In genomic region chr3:32664630-32665075, GRCh38 we compare ENCODE assay signal across 8 cellular contexts. TPM values are rescaled to one million over a fixed set of nuclear protein-coding genes. Genes with fewer than 3 reads are reported as not detected.
DNase-seq lines count a peak whose midpoint lies in the region; ATAC-seq and TF ChIP-seq lines count a peak whose summit lies in the region.
"Not testable (repeated sequence)": the region's sequence is repeated elsewhere in the genome, so short reads cannot be mapped to it uniquely, and the experiment has no call there.

No MANE protein-coding gene starts in this region.

- not testable (repeated sequence) for H3K4me1 ChIP-seq in heart right ventricle; naive thymus-derived CD4-positive, alpha-beta T cell (ENCODE audit: control insufficient read depth in 2 of 2, insufficient read depth in 2 of 2, low read length in 2 of 2)

- TF ChIP-seq CTCF in HFFc6 (IDR thresholded peaks at IDR 0.05) (peak; percentile 86), heart right ventricle (IDR thresholded peaks at IDR 0.05) (peak; percentile 30 to 75 (median 56)), type B pancreatic cell (conservative IDR thresholded peaks at IDR 0.05) (peak; percentile 79)

- H3K9me3 ChIP-seq in heart right ventricle; naive thymus-derived CD4-positive, alpha-beta T cell (ENCODE audit: control insufficient read depth in 2 of 3, low read length in 3 of 3): not testable (repeated sequence)

- peak in 7 of 8 donors; percentile 47 to 71 (median 65) for ATAC-seq in heart right ventricle
- ATAC-seq in naive thymus-derived CD4-positive, alpha-beta T cell, result peak; percentile 75

- H3K27me3 Mint-ChIP-seq in HFFc6 (ENCODE audit: insufficient read depth); type B pancreatic cell: not testable (repeated sequence)
- peaks cover 0 to 10% (median 0%) of the 10 kb centered on the region in 5 donors for H3K27me3 Mint-ChIP-seq in naive thymus-derived CD4-positive, alpha-beta T cell

- not testable (repeated sequence) for H3K27ac ChIP-seq in heart right ventricle; naive thymus-derived CD4-positive, alpha-beta T cell (ENCODE audit: low read depth, low read length)

- intact Hi-C loops in heart right ventricle (cut with DNase I), result loop anchor here in 9 of 10 donors (1.0 to 10.0 kb wide), 8 partner anchors 90 to 490 kb away; partner anchors contain the start of gene DYNC1LI1 (in 1 of the 9)
- intact Hi-C loops in naive thymus-derived CD4-positive, alpha-beta T cell (cut with micrococcal nuclease), result loop anchor here (1.0 to 2.0 kb wide), 3 partner anchors 154 to 488 kb away; no protein-coding TSS in a partner anchor

- H3K27me3 ChIP-seq in heart right ventricle; naive thymus-derived CD4-positive, alpha-beta T cell (ENCODE audit: control insufficient read depth in 2 of 2, insufficient read depth in 2 of 2, low read length in 2 of 2): not testable (repeated sequence)

- not testable (repeated sequence) for H3K36me3 ChIP-seq in heart right ventricle; naive thymus-derived CD4-positive, alpha-beta T cell (ENCODE audit: control insufficient read depth in 2 of 3, insufficient read depth in 3 of 3, low read length in 3 of 3)

- H3K4me1 Mint-ChIP-seq in HFFc6 (ENCODE audit: low read depth); naive thymus-derived CD4-positive, alpha-beta T cell; type B pancreatic cell (ENCODE audit: unreplicated experiment): not testable (repeated sequence)

- POLR2A ChIA-PET in naive thymus-derived CD4-positive, alpha-beta T cell (lab: Charles Lee), result not testable (repeated sequence)

- not testable (repeated sequence) for H3K4me3 ChIP-seq in heart right ventricle; naive thymus-derived CD4-positive, alpha-beta T cell (ENCODE audit: low read length)

- 46 to 53% methylated on average over 5 of the region's 5 CpGs for WGBS in heart right ventricle, 2 donors

- H3K4me3 Mint-ChIP-seq in HFFc6; naive thymus-derived CD4-positive, alpha-beta T cell; type B pancreatic cell: not testable (repeated sequence)

- not testable (repeated sequence) for H3K27ac Mint-ChIP-seq in HFFc6; naive thymus-derived CD4-positive, alpha-beta T cell; type B pancreatic cell

- CTCF ChIA-PET in naive thymus-derived CD4-positive, alpha-beta T cell (lab: Charles Lee), result interaction anchor here (1.0 kb wide), 1 partner anchor 155 kb away, joined by 5 read pairs; no protein-coding TSS in a partner anchor

- H3K9me3 Mint-ChIP-seq in HFFc6; naive thymus-derived CD4-positive, alpha-beta T cell; type B pancreatic cell: not testable (repeated sequence)

- H3K36me3 Mint-ChIP-seq in HFFc6 (ENCODE audit: low read depth); naive thymus-derived CD4-positive, alpha-beta T cell; type B pancreatic cell: not testable (repeated sequence)

- DNase-seq in DMS114 treated with DMSO at 0.1 percent for 48 hours (lab: John Stamatoyannopoulos, UW; ENCODE audit: unreplicated experiment), result peak; percentile 58
- DNase-seq in HFFc6, result peak; percentile 59
- DNase-seq in NCI-H2196 (lab: John Stamatoyannopoulos, UW; ENCODE audit: unreplicated experiment), result peak; percentile 19
- DNase-seq in SKM-1 treated with dmso at 0.1 percent for 144 hours (lab: John Stamatoyannopoulos, UW; ENCODE audit: unreplicated experiment), result peak; percentile 35
- DNase-seq in cerebellar cortex (ENCODE audit: low spot score), result peak; percentile 35
- not testable (repeated sequence) for DNase-seq in heart right ventricle; type B pancreatic cell (ENCODE audit: extremely low spot score, unreplicated experiment)
- DNase-seq in naive thymus-derived CD4-positive, alpha-beta T cell, result peak in 6 of 9 donors; percentile 18 to 52 (median 36)

RNA-seq across cellular contexts. Expression of gene CNOT10, which starts 20.3 kb away (rescaled TPM):
- 10 to 100 TPM; 16.2 to 23.0 (median 20.0) TPM for total RNA-seq in HFFc6 (2021; fragmentation: NEBNext Ultra II Directional; extraction: Animal tissue kit (Norgen Biotek cat#: 25700))
- 10 to 100 TPM; 13.6 to 23.9 (median 18.1) TPM for total RNA-seq in heart right ventricle
- 10 to 100 TPM; 13.6 to 15.6 TPM for polyA plus RNA-seq in heart right ventricle
- total RNA-seq in naive thymus-derived CD4-positive, alpha-beta T cell, result 10 to 100 TPM; 37.9 to 69.4 (median 46.9) TPM
- polyA plus RNA-seq in naive thymus-derived CD4-positive, alpha-beta T cell, result 10 to 100 TPM; 31.4 to 46.5 TPM
- 41.6 and 42.8 TPM in 2 replicates for total RNA-seq in type B pancreatic cell (ENCODE audit: low replicate concordance)
